Comparison of ENCODE assay signal across 13 cellular contexts in the genomic region with DNA sequence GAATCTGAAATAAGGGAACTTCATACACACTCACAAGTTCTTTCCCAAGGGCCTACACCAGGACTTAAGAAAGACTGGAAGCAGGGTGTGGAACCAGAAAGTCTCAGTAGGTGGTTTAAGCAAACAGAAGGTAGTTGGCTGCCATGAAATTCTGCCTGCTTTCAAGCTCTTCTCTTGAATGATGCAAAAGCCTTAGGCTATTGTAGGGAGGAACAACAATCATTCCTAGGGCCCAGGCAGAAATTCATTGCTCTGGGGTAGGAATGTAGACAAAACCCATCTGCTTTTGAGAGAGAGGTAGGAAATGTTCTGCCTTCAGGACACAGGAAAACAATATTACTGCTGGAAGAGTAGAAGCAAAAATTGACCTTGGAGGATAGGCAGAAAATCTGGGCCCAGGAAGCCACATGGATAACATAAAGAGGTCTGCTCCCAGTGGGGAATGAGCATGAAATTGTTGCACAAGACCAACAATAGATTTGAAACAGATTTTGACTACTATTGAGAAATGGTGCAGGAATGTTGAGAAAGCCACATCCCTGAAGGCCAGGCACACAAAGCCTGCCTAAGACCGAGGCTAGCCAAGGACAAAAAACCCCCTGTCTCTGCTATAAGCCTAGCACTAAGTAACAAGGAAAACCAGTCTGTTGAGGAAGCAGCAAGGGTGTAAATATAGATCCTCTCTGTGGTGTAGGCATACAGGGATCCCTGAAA. TPM values are rescaled to one million over a fixed set of nuclear protein-coding genes. Genes with fewer than 3 reads are reported as not detected.
DNase-seq lines count a peak whose midpoint lies in the region; ATAC-seq and TF ChIP-seq lines count a peak whose summit lies in the region.
"Had no signal": no experiment of that assay in that cellular context is flagged by ENCODE, and none has a peak within 500 bp of the region (broad histone marks: within the 10 kb centered on the region; RNA-seq: fewer than 3 reads in every experiment).

No MANE protein-coding gene starts in this region.

- H3K4me1 Mint-ChIP-seq in HFFc6 (ENCODE audit: low read depth) = peaks cover 29% of the 10 kb centered on the region

- ATAC-seq in GM21447 (IDR thresholded peaks at IDR 0.05; ENCODE audit: unreplicated experiment) (no peak), HG02571 (IDR thresholded peaks at IDR 0.05; ENCODE audit: unreplicated experiment) (no peak)
- ATAC-seq: activated T-cell treated with anti-CD3 and anti-CD28 coated beads, Interleukin-2, amount 50 U/mL, for 72 hours; mucosa of descending colon had no signal

- WGBS in prostate gland = 45% methylated on average over 1 of the region's 1 CpG

- no peaks in the 10 kb centered on the region for H3K9me3 ChIP-seq in prostate gland
- H3K9me3 ChIP-seq: colonic mucosa, mucosa of descending colon had no signal

- no peak overlapping the region; the same call in 1 of the 2 replicates for H3K4me3 Mint-ChIP-seq in HFFc6
- H3K4me3 Mint-ChIP-seq: activated T-cell treated with anti-CD3 and anti-CD28 coated beads, Interleukin-2, amount 50 U/mL, for 72 hours had no signal

- H3K27ac ChIP-seq in prostate gland = no peak overlapping the region
- H3K27ac ChIP-seq: colonic mucosa had no signal

- peak overlapping the region; percentile 77 for H3K27ac Mint-ChIP-seq in HFFc6
- H3K27ac Mint-ChIP-seq: activated T-cell treated with anti-CD3 and anti-CD28 coated beads, Interleukin-2, amount 50 U/mL, for 72 hours had no signal

- peak; percentile 45 for DNase-seq in HFFc6
- peak; percentile 32 for DNase-seq in astrocyte of the hippocampus (ENCODE audit: low read depth, low spot score)
- peak; percentile 95 for DNase-seq in foreskin melanocyte
- peak; percentile 73 for DNase-seq in stromal cell of bone marrow (ENCODE audit: low read depth)
- no peak for DNase-seq in prostate gland (ENCODE audit: low spot score)
- DNase-seq: activated CD4-positive, CD25-positive, alpha-beta regulatory T cell; activated T-cell treated with anti-CD3 and anti-CD28 coated beads, Interleukin-2, amount 50 U/mL, for 72 hours; colonic mucosa; Karpas-422; mucosa of descending colon; NCI-H2227 treated with DMSO at 0.1 percent for 48 hours had no signal

- no peaks in the 10 kb centered on the region for H3K27me3 ChIP-seq in prostate gland (replicated peaks; ENCODE audit: insufficient read depth)
- H3K27me3 ChIP-seq: colonic mucosa had no signal

- H3K36me3 ChIP-seq in prostate gland = no peaks in the 10 kb centered on the region
- H3K36me3 ChIP-seq: colonic mucosa had no signal

- intact Hi-C loops in prostate gland (cut with DNase I) = no loop called here

- H3K9me3 Mint-ChIP-seq in HFFc6 = no peaks in the 10 kb centered on the region

- H3K4me3 ChIP-seq in prostate gland = no peak overlapping the region
- H3K4me3 ChIP-seq: colonic mucosa, mucosa of descending colon had no signal

- H3K27me3 Mint-ChIP-seq in HFFc6 (ENCODE audit: insufficient read depth) = no peaks in the 10 kb centered on the region

- H3K36me3 Mint-ChIP-seq in HFFc6 (ENCODE audit: low read depth) = peaks cover 20% of the 10 kb centered on the region

- no peak for TF ChIP-seq POLR2A in prostate gland (IDR thresholded peaks at IDR 0.05)

- no peaks in the 10 kb centered on the region for H3K4me1 ChIP-seq in prostate gland (replicated peaks)
- H3K4me1 ChIP-seq: colonic mucosa had no signal

- TF ChIP-seq CTCF in HFFc6 (IDR thresholded peaks at IDR 0.05) (no peak), prostate gland (IDR thresholded peaks at IDR 0.05) (no peak)

RNA-seq across cellular contexts. Expression of a gene that starts 22.7 kb away (rescaled TPM):
- total RNA-seq in HFFc6 (2021; fragmentation: NEBNext Ultra II Directional; extraction: Animal tissue kit (Norgen Biotek cat#: 25700)) = 10 to 100 TPM; 54.7 to 62.2 (median 57.8) TPM
- total RNA-seq in prostate gland = 10 to 100 TPM; 44.1 to 76.8 TPM

RNA-seq across cellular contexts. Expression of a gene that starts 24.3 kb away (rescaled TPM):
- 10 to 100 TPM; 38.8 to 46.2 (median 44.2) TPM for total RNA-seq in HFFc6 (2021; fragmentation: NEBNext Ultra II Directional; extraction: Animal tissue kit (Norgen Biotek cat#: 25700))
- 10 to 100 TPM; 14.2 to 29.9 TPM for total RNA-seq in prostate gland
